Comparison of ENCODE assay signal across 22 cellular contexts in genomic region chr15:22806664-22807063, GRCh38. TPM values are rescaled to one million over a fixed set of nuclear protein-coding genes. Genes with fewer than 3 reads are reported as not detected.
DNase-seq lines count a peak whose midpoint lies in the region; ATAC-seq, FAIRE-seq and TF ChIP-seq lines count a peak whose summit lies in the region.
"Had no signal": no experiment of that assay in that cellular context is flagged by ENCODE, and none has a peak within 500 bp of the region (broad histone marks: within the 10 kb centered on the region; RNA-seq: fewer than 3 reads in every experiment).

No MANE protein-coding gene starts in this region.

- FAIRE-seq in endothelial cell of umbilical vein (lab: Jason Lieb, UNC) = peak; percentile 38
- FAIRE-seq: GM12878, GM19239 had no signal

- no peaks in the 10 kb centered on the region for H3K9me3 Mint-ChIP-seq in activated naive CD4-positive, alpha-beta T cell treated with anti-CD3 and anti-CD28 coated beads, Interleukin-2, amount 10 ng/mL, durations not matched to agents 7 days and 5 days
- H3K9me3 Mint-ChIP-seq: CD8-positive, alpha-beta T cell; H9 had no signal

- H3K36me3 Mint-ChIP-seq in activated naive CD4-positive, alpha-beta T cell treated with anti-CD3 and anti-CD28 coated beads, Interleukin-2, amount 10 ng/mL, durations not matched to agents 7 days and 5 days = no peaks in the 10 kb centered on the region

- ATAC-seq in RWPE2 (ENCODE audit: low read depth) = no peak
- ATAC-seq: CD8-positive, alpha-beta T cell; GM12878 had no signal

- no peak overlapping the region for H3K9ac ChIP-seq in endothelial cell of umbilical vein (replicated peaks; ENCODE audit: extremely low read depth, insufficient read depth, low read length)
- no peak overlapping the region for H3K9ac ChIP-seq in MM.1S (ENCODE audit: low read length)
- H3K9ac ChIP-seq: BLaER1 treated with 17β-estradiol and CSF1 and Interleukin-3, amounts not matched to agents 10 nM and 100 nM; KMS-11 had no signal

- H2AFZ ChIP-seq in endothelial cell of umbilical vein (ENCODE audit: low read depth, low read length) (no peak overlapping the region), MM.1S (ENCODE audit: low read length) (no peak overlapping the region)

- H3K4me3 ChIP-seq in RWPE2 (ENCODE audit: severe bottlenecking) (no peak overlapping the region), endothelial cell of umbilical vein (replicated peaks in 1 of 3; ENCODE audit: insufficient read depth in 1 of 3, low read depth in 1 of 3, low read length in 3 of 3) (no peak overlapping the region), MM.1S (ENCODE audit: low read length) (no peak overlapping the region)
- H3K4me3 ChIP-seq: BLaER1 treated with 17β-estradiol and CSF1 and Interleukin-3, amounts not matched to agents 10 nM and 100 nM; GM12878; SJCRH30 had no signal

- H3K9me3 ChIP-seq in RWPE2 (ENCODE audit: severe bottlenecking) (no peaks in the 10 kb centered on the region), endothelial cell of umbilical vein (replicated peaks; ENCODE audit: control insufficient read depth, insufficient read depth, low read length) (no peaks in the 10 kb centered on the region), MM.1S (replicated peaks; ENCODE audit: insufficient read depth, low read length) (no peaks in the 10 kb centered on the region)
- H3K9me3 ChIP-seq: SJCRH30 had no signal

- H3K27ac Mint-ChIP-seq in activated naive CD4-positive, alpha-beta T cell treated with anti-CD3 and anti-CD28 coated beads, Interleukin-2, amount 10 ng/mL, durations not matched to agents 7 days and 5 days = no peak overlapping the region
- H3K27ac Mint-ChIP-seq: CD8-positive, alpha-beta T cell; H9 had no signal

- dilution Hi-C loops in endothelial cell of umbilical vein (cut with MboI; ENCODE audit: extremely low pct_ligation_motif_present, low sequenced_read_pairs) = no loop called here

- H3K4me1 Mint-ChIP-seq in activated naive CD4-positive, alpha-beta T cell treated with anti-CD3 and anti-CD28 coated beads, Interleukin-2, amount 10 ng/mL, durations not matched to agents 7 days and 5 days = peaks cover 3% of the 10 kb centered on the region

- H3K4me1 ChIP-seq in RWPE2 (ENCODE audit: insufficient read depth, poor library complexity, severe bottlenecking) (no peaks in the 10 kb centered on the region), endothelial cell of umbilical vein (ENCODE audit: control insufficient read depth, extremely low read depth, insufficient read depth, low read length) (no peaks in the 10 kb centered on the region), MM.1S (ENCODE audit: low read length) (no peaks in the 10 kb centered on the region)
- H3K4me1 ChIP-seq: SJCRH30 had no signal

- H3K27me3 ChIP-seq in RWPE2 (ENCODE audit: insufficient read depth, poor library complexity, severe bottlenecking) (no peaks in the 10 kb centered on the region), endothelial cell of umbilical vein (ENCODE audit: control insufficient read depth in 2 of 2, insufficient read depth in 2 of 2, low read length in 2 of 2) (no peaks in the 10 kb centered on the region), MM.1S (replicated peaks; ENCODE audit: insufficient read depth, low read length) (no peaks in the 10 kb centered on the region)
- H3K27me3 ChIP-seq: BLaER1 treated with 17β-estradiol and CSF1 and Interleukin-3, amounts not matched to agents 10 nM and 100 nM; SJCRH30 had no signal

- H3K79me2 ChIP-seq in endothelial cell of umbilical vein (ENCODE audit: control insufficient read depth, insufficient read depth, low read length) (peaks cover 6% of the 10 kb centered on the region), MM.1S (ENCODE audit: low read length) (peaks cover 86% of the 10 kb centered on the region)

- no peaks in the 10 kb centered on the region for H3K9me2 ChIP-seq in MM.1S (replicated peaks; ENCODE audit: insufficient read depth, low read length)

- H3K36me3 ChIP-seq in RWPE2 (ENCODE audit: low read depth) (no peaks in the 10 kb centered on the region), endothelial cell of umbilical vein (ENCODE audit: control insufficient read depth in 2 of 2, extremely low read depth in 1 of 2, insufficient read depth in 2 of 2, low read length in 2 of 2) (no peaks in the 10 kb centered on the region), MM.1S (replicated peaks; ENCODE audit: insufficient read depth, low read length) (no peaks in the 10 kb centered on the region)
- H3K36me3 ChIP-seq: SJCRH30 had no signal

- H3K27ac ChIP-seq in RWPE2 (ENCODE audit: poor library complexity, severe bottlenecking) = no peak overlapping the region
- H3K27ac ChIP-seq in endothelial cell of umbilical vein (ENCODE audit: insufficient read depth, low read depth, low read length) = no peak overlapping the region
- no peak overlapping the region for H3K27ac ChIP-seq in MM.1S (ENCODE audit: low read length)
- H3K27ac ChIP-seq: BLaER1 treated with 17β-estradiol and CSF1 and Interleukin-3, amounts not matched to agents 10 nM and 100 nM; KMS-11; SJCRH30 had no signal

- CTCF ChIA-PET in endothelial cell of umbilical vein (lab: Charles Lee) = interaction anchor here (1.0 to 1.3 kb wide), 2 partner anchors 9 to 12 kb away, joined by 3 to 4 read pairs; no protein-coding TSS in a partner anchor
- CTCF ChIA-PET in activated naive CD4-positive, alpha-beta T cell treated with anti-CD3 and anti-CD28 coated beads, Interleukin-2, amount 10 ng/mL, durations not matched to agents 7 days and 5 days (lab: Charles Lee) = no interaction called here

- POLR2A ChIA-PET in endothelial cell of umbilical vein (lab: Charles Lee) = interaction anchor here (0.6 to 1.3 kb wide), 2 partner anchors 10 to 31 kb away, joined by 3 read pairs; no protein-coding TSS in a partner anchor

- no peaks in the 10 kb centered on the region for H3K9me1 ChIP-seq in endothelial cell of umbilical vein (replicated peaks; ENCODE audit: control insufficient read depth, extremely low read depth, insufficient read depth, low read length)

- DNase-seq in Ammon's horn (ENCODE audit: low spot score) (peak; percentile 35), RWPE2 (ENCODE audit: low spot score) (peak; percentile 25), endothelial cell of umbilical vein (ENCODE audit: low read depth, low spot score) (no peak), lung microvascular endothelial cell (ENCODE audit: low read depth in 2 of 2) (peak; percentile 5 to 17), MM.1S (no peak), NCI-H1436 (lab: John Stamatoyannopoulos, UW) (no peak), SK-N-DZ (ENCODE audit: low spot score) (no peak)
- no peak for DNase-seq in activated naive CD4-positive, alpha-beta T cell treated with anti-CD3 and anti-CD28 coated beads, Interleukin-2, amount 10 ng/mL, durations not matched to agents 7 days and 5 days
- DNase-seq: Calu3; CD8-positive, alpha-beta T cell; H9; NCI-H1417 treated with DMSO at 0.1 percent for 48 hours; NCI-H2029 treated with DMSO at 0.1 percent for 48 hours; NCI-H2171; NCI-H446; NCI-H526 treated with DMSO at 0.1 percent for 48 hours; OCI-M1 had no signal

- TF ChIP-seq CTCF in RWPE2 (IDR thresholded peaks at IDR 0.05; ENCODE audit: poor library complexity, severe bottlenecking) = no peak
- no peak for TF ChIP-seq CTCF in endothelial cell of umbilical vein (IDR thresholded peaks at IDR 0.05; ENCODE audit: extremely low read depth in 1 of 2, insufficient read depth in 1 of 2, low read depth in 1 of 2, low read length in 2 of 2)
- TF ChIP-seq CTCF in MM.1S (IDR thresholded peaks at IDR 0.05; ENCODE audit: low read length) = no peak

- H3K4me2 ChIP-seq in endothelial cell of umbilical vein (ENCODE audit: insufficient read depth, low read length) (no peak overlapping the region), MM.1S (ENCODE audit: low read depth, low read length) (no peak overlapping the region)
- H3K4me2 ChIP-seq: BLaER1 treated with 17β-estradiol and CSF1 and Interleukin-3, amounts not matched to agents 10 nM and 100 nM; KMS-11 had no signal

- no TSS peak for BruUV-seq in endothelial cell of umbilical vein (replicated peaks; lab: Mats Ljungman, UMichigan)

- no peaks in the 10 kb centered on the region for H3K27me3 Mint-ChIP-seq in activated naive CD4-positive, alpha-beta T cell treated with anti-CD3 and anti-CD28 coated beads, Interleukin-2, amount 10 ng/mL, durations not matched to agents 7 days and 5 days

- TF ChIP-seq POLR2A in endothelial cell of umbilical vein (IDR thresholded peaks at IDR 0.05; ENCODE audit: low read depth, low read length) = no peak

- H4K20me1 ChIP-seq in endothelial cell of umbilical vein (replicated peaks; ENCODE audit: control insufficient read depth, extremely low read depth, insufficient read depth, low read length) (no peaks in the 10 kb centered on the region), MM.1S (ENCODE audit: insufficient read depth, low read length) (no peaks in the 10 kb centered on the region)

- intact Hi-C loops in endothelial cell of umbilical vein (cut with micrococcal nuclease) = no loop called here

- no peaks in the 10 kb centered on the region for H3F3A ChIP-seq in MM.1S (ENCODE audit: insufficient read depth, low read length)

- no peak overlapping the region for H3K4me3 Mint-ChIP-seq in activated naive CD4-positive, alpha-beta T cell treated with anti-CD3 and anti-CD28 coated beads, Interleukin-2, amount 10 ng/mL, durations not matched to agents 7 days and 5 days
- H3K4me3 Mint-ChIP-seq: CD8-positive, alpha-beta T cell; H9 had no signal

RNA-seq across cellular contexts. Expression of gene NIPA1, which starts 20.2 kb away (rescaled TPM):
- 12.9 and 14.7 TPM in 2 replicates for total RNA-seq in endothelial cell of umbilical vein
- 6.8 and 6.9 TPM in 2 replicates for polyA plus RNA-seq in endothelial cell of umbilical vein
- polyA plus RNA-seq in endothelial cell of umbilical vein (2011; cell fraction: cytosol; rRNA removed) = 5.7 and 5.9 TPM in 2 replicates
- 11.9 and 13.3 TPM in 2 replicates for polyA plus RNA-seq in endothelial cell of umbilical vein (2011; cell fraction: nucleus; rRNA removed)
- 9.8 and 10.6 TPM in 2 replicates for polyA plus RNA-seq in endothelial cell of umbilical vein (2012)
- polyA minus RNA-seq in endothelial cell of umbilical vein = 30.9 and 38.7 TPM in 2 replicates
- 31.4 TPM for polyA minus RNA-seq in endothelial cell of umbilical vein (2011; cell fraction: cytosol; rRNA and poly(A)+ RNA removed)
- 4.7 and 6.7 TPM in 2 replicates for polyA minus RNA-seq in endothelial cell of umbilical vein (2011; cell fraction: nucleus; rRNA and poly(A)+ RNA removed)
- total RNA-seq in lung microvascular endothelial cell = 6.8 and 6.9 TPM in 2 replicates
- polyA plus RNA-seq in SK-N-DZ (2014; cell fraction: cytosol; rRNA removed) = 25.4 and 28.6 TPM in 2 replicates
- polyA plus RNA-seq in SK-N-DZ (2014; cell fraction: nucleus; rRNA removed) = 19.6 and 21.0 TPM in 2 replicates

RNA-seq across cellular contexts. Expression of gene NIPA2, which starts 31.8 kb away (rescaled TPM):
- total RNA-seq in endothelial cell of umbilical vein = 72.9 and 75.7 TPM in 2 replicates
- 37.9 and 55.2 TPM in 2 replicates for polyA plus RNA-seq in endothelial cell of umbilical vein
- 34.7 and 39.3 TPM in 2 replicates for polyA plus RNA-seq in endothelial cell of umbilical vein (2011; cell fraction: cytosol; rRNA removed)
- polyA plus RNA-seq in endothelial cell of umbilical vein (2011; cell fraction: nucleus; rRNA removed) = 20.8 and 34.8 TPM in 2 replicates
- 58.7 and 73.1 TPM in 2 replicates for polyA plus RNA-seq in endothelial cell of umbilical vein (2012)
- polyA minus RNA-seq in endothelial cell of umbilical vein = 47.6 and 52.3 TPM in 2 replicates
- 60.6 TPM for polyA minus RNA-seq in endothelial cell of umbilical vein (2011; cell fraction: cytosol; rRNA and poly(A)+ RNA removed)
- 27.7 and 32.2 TPM in 2 replicates for polyA minus RNA-seq in endothelial cell of umbilical vein (2011; cell fraction: nucleus; rRNA and poly(A)+ RNA removed)
- total RNA-seq in lung microvascular endothelial cell = 46.0 and 52.4 TPM in 2 replicates
- 68.9 and 82.1 TPM in 2 replicates for polyA plus RNA-seq in SK-N-DZ (2014; cell fraction: cytosol; rRNA removed)
- 28.6 and 31.1 TPM in 2 replicates for polyA plus RNA-seq in SK-N-DZ (2014; cell fraction: nucleus; rRNA removed)

Comparison
In these comparisons a context has a peak if more than half of its experiments do, and no peak if none do; other contexts are left out.
1. DNase-seq: peak in Ammon's horn (single experiment), RWPE2 (single experiment) and lung microvascular endothelial cell (2 of 2); none in endothelial cell of umbilical vein (single experiment), MM.1S (single experiment), NCI-H1436 (single experiment), activated naive CD4-positive, alpha-beta T cell treated with anti-CD3 and anti-CD28 coated beads, Interleukin-2, amount 10 ng/mL, durations not matched to agents 7 days and 5 days (single experiment) and SK-N-DZ (single experiment).